ENCODE assay signal across 8 cellular contexts in the genomic region with DNA sequence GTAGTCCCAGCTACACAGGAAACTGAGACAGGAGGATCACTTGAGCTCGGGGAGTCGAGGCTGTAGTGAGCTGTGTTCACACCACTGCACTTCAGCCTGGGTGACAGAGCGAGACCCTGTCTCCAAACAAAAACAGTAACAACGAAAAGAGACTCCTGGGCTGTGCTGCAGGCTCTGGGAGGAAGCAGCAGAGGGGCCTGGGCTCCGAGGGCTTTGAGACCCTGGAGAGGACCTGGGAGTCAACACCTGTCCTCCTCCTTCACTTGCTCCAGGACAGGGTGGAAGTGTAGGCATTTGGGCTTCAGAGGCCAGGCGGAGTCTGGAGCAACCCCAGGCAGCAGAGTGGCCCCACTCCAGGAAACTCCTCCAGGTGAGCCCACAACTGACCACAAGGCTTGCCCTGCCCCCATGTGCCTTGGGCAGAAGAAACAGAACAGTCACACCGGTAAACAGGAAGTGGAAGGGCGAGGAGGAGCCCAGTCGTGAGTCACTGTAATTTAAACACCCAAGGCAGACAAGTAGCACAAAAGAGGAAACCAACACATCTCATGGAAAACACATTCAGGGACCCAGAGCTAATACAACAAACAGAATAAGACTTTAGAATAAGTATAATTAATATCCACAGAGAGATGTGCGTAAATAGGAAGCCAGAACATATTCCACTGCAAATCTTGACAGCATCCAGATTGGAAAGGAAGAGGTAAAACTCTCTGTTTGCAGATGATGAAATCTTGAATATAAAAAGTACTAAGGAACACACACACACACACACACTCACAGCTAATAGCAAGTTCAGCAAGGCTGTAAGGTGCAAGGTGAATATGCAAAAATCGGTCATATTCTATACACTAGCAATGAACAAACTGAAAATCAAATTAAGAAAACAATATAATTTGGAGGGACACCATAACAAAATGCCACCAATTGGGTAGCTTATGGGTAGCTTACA. TPM values are rescaled to one million over a fixed set of nuclear protein-coding genes. Genes with fewer than 3 reads are reported as not detected.
DNase-seq lines count a peak whose midpoint lies in the region; ATAC-seq and TF ChIP-seq lines count a peak whose summit lies in the region.

No MANE protein-coding gene starts in this region.

- no peak overlapping the region for H3K9ac ChIP-seq in GM23248

- no peaks in the 10 kb centered on the region for H4K20me1 ChIP-seq in GM23248 (ENCODE audit: insufficient read depth)

- no peak overlapping the region for H2AFZ ChIP-seq in GM23248

- H3K79me2 ChIP-seq in GM23248 (ENCODE audit: insufficient read depth) = no peaks in the 10 kb centered on the region

- TF ChIP-seq CTCF in lung (IDR thresholded peaks at IDR 0.05; ENCODE audit: control extremely low read depth, extremely low read depth) = no peak
- TF ChIP-seq CTCF in nephron progenitor cell (IDR thresholded peaks at IDR 0.05) = no peak

- peaks cover 61% of the 10 kb centered on the region for H3K27me3 Mint-ChIP-seq in nephron progenitor cell (ENCODE audit: low read depth, poor library complexity)

- peak; percentile 80 for ATAC-seq in lung (ENCODE audit: insufficient read depth, low FRiP score)

- H3K4me3 ChIP-seq in GM23248 = no peak overlapping the region
- H3K4me3 ChIP-seq in lung = no peak overlapping the region

- no peaks in the 10 kb centered on the region for H3K4me1 ChIP-seq in GM23248 (ENCODE audit: insufficient read depth)
- peaks cover 0 to 7% of the 10 kb centered on the region in 2 donors for H3K4me1 ChIP-seq in lung (ENCODE audit: control insufficient read depth in 2 of 2, insufficient read depth in 2 of 2, low read length in 2 of 2)

- no peaks in the 10 kb centered on the region for H3K36me3 Mint-ChIP-seq in nephron progenitor cell (ENCODE audit: low read depth)

- H3K9me2 ChIP-seq in GM23248 (ENCODE audit: insufficient read depth) = no peaks in the 10 kb centered on the region

- no peaks in the 10 kb centered on the region for H3K9me3 ChIP-seq in GM23248 (ENCODE audit: low read depth)
- no peaks in the 10 kb centered on the region for H3K9me3 ChIP-seq in lung (ENCODE audit: control insufficient read depth in 2 of 2, insufficient read depth in 1 of 2, low read length in 1 of 2)

- H3K9me3 Mint-ChIP-seq in nephron progenitor cell = no peaks in the 10 kb centered on the region

- peak; percentile 46 for DNase-seq in ELR (ENCODE audit: low read depth)
- DNase-seq in GM23248 = peak; percentile 18
- peak; percentile 17 for DNase-seq in NCI-H2196 (lab: John Stamatoyannopoulos, UW; ENCODE audit: unreplicated experiment)
- DNase-seq in activated T-cell treated with anti-CD3 and anti-CD28 coated beads, Interleukin-2, amount 50 U/mL, for 48 hours = peak; percentile 55 to 65
- peak; percentile 81 for DNase-seq in lung (ENCODE audit: low spot score)
- no peak for DNase-seq in glomerular visceral epithelial cell (ENCODE audit: extremely low spot score)
- no peak for DNase-seq in NCI-H748 treated with DMSO at 0.1 percent for 48 hours (lab: John Stamatoyannopoulos, UW)
- no peak for DNase-seq in nephron progenitor cell

- no peak overlapping the region for H3K4me2 ChIP-seq in GM23248 (ENCODE audit: unreplicated experiment)

- 36 to 41% methylated on average over 11 of the region's 11 CpGs for WGBS in GM23248 (ENCODE audit: low coverage in 1 of 2, low lambda C conversion rate in 2 of 2, missing lambda C conversion rate in 2 of 2), 2 experiments
- WGBS in lung, 2 donors = 35 to 44% methylated on average over 11 of the region's 11 CpGs

- H3K36me3 ChIP-seq in GM23248 (ENCODE audit: low read depth) (no peaks in the 10 kb centered on the region), lung (ENCODE audit: control insufficient read depth in 2 of 2, insufficient read depth in 2 of 2, low read length in 2 of 2) (no peaks in the 10 kb centered on the region)

- H3K4me1 Mint-ChIP-seq in nephron progenitor cell = peaks cover 11% of the 10 kb centered on the region

- no peaks in the 10 kb centered on the region for H3F3A ChIP-seq in GM23248 (ENCODE audit: insufficient read depth)

- H3K27ac Mint-ChIP-seq in nephron progenitor cell = no peak overlapping the region

- H3K27me3 ChIP-seq in GM23248 (replicated peaks; ENCODE audit: insufficient read depth) (peaks cover 28% of the 10 kb centered on the region; the same call in 1 of the 2 replicates), lung (ENCODE audit: control insufficient read depth, insufficient read depth) (no peaks in the 10 kb centered on the region)

- H3K4me3 Mint-ChIP-seq in nephron progenitor cell = no peak overlapping the region

- in situ Hi-C loops in GM23248 (cut with MboI) = no loop called here

- H3K27ac ChIP-seq in GM23248 (no peak overlapping the region), lung (ENCODE audit: low read depth in 1 of 2, low read length in 1 of 2) (peak overlapping the region in 1 of 2 donors; percentile 43)

RNA-seq across cellular contexts. Expression of gene RASGEF1A, which starts 20.5 kb away (rescaled TPM):
- total RNA-seq in GM23248 (2014; rRNA removed; shearing (Covaris generic)) = 0.11 TPM in 1 of 2 replicates, not detected in the other
- polyA plus RNA-seq in GM23248 (2016; fragmentation: Nextera tagmentation; extraction: Ambion mirVana) = 0.28 TPM in 1 of 2 replicates, not detected in the other
- 1 to 10 TPM; 3.8 to 4.3 TPM for total RNA-seq in lung
- polyA plus RNA-seq in lung = 1 to 10 TPM in 1 of 2 donors, under 1 TPM in 1; 0.98 to 5.7 TPM

Comparison
In these comparisons a context has a peak if more than half of its experiments do, and no peak if none do; other contexts are left out.
1. DNase-seq: peak in ELR (single experiment), GM23248 (single experiment), NCI-H2196 (single experiment), activated T-cell treated with anti-CD3 and anti-CD28 coated beads, Interleukin-2, amount 50 U/mL, for 48 hours (2 of 2) and lung (single experiment); none in glomerular visceral epithelial cell (single experiment), NCI-H748 treated with DMSO at 0.1 percent for 48 hours (single experiment) and nephron progenitor cell (single experiment).